Comparison of ENCODE assay signal across 9 cellular contexts in the genomic region with DNA sequence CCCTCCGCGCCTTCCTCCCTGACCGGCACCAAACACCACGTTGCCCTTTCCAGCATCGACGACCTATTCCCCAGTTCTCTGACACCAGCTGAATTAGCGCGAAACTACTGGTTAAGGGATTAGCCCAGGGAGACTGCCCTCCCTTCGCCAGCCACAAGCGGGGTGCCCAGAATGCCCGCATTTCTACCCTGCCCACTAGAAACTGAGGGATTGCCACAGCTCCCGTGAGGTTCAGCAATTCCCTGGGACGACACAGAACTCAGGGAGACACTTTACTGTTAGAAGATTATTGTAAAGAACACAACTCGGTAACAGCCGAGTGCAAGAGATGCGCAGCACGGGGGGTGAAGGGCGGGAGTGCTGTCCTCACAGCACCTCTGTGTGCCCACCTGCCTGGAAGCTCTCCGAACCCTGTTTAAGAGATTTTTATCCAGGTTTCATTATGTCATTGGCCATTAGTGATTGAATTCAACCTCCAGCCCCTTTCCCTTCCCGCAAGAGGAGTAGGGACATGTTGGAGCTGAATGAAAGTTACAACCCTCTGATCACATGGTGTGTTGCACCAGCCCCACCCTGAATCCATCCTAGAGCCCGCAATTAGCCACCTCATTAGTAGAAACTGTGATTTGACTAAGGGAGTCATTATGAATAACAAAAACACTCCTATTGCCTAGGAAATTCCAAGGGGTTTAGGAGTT. TPM values are rescaled to one million over a fixed set of nuclear protein-coding genes. Genes with fewer than 3 reads are reported as not detected.
DNase-seq lines count a peak whose midpoint lies in the region; ATAC-seq and TF ChIP-seq lines count a peak whose summit lies in the region.
"Had no signal": no experiment of that assay in that cellular context is flagged by ENCODE, and none has a peak within 500 bp of the region (broad histone marks: within the 10 kb centered on the region; RNA-seq: fewer than 3 reads in every experiment).

No MANE protein-coding gene starts in this region.

- peak overlapping the region; percentile 86 for H3K4me2 ChIP-seq in HCT116 (ENCODE audit: low read length)

- CTCF ChIA-PET in HCT116 (lab: Charles Lee) = interaction anchor here (1.1 to 3.5 kb wide), 7 partner anchors 8 to 25 kb away, joined by 3 to 31 read pairs (median 12); no protein-coding TSS in a partner anchor

- no peaks in the 10 kb centered on the region for H3K36me3 ChIP-seq in HCT116 (ENCODE audit: control insufficient read depth in 1 of 2, insufficient read depth in 2 of 2, low read length in 2 of 2)
- peaks cover 0 to 3% (median 2%) of the 10 kb centered on the region in 3 donors for H3K36me3 ChIP-seq in skeletal muscle tissue (ENCODE audit: control insufficient read depth in 3 of 3, insufficient read depth in 3 of 3, low read length in 3 of 3)

- RAD21 ChIA-PET in HCT116 (lab: Charles Lee; ENCODE audit: low non-redundant PET in 1 of 2, low total read pairs in 2 of 2, uncharacterized antibody in 2 of 2, unreplicated experiment in 2 of 2) = interaction anchor here in 1 of 2 experiments (0.9 kb wide), 1 partner anchor 19 kb away, joined by 4 read pairs; no protein-coding TSS in a partner anchor

- DNase-seq in HCT116 (ENCODE audit: low read depth, low spot score) (no peak), T-helper 17 cell (no peak), foreskin fibroblast (no peak), LoVo (ENCODE audit: low spot score) (no peak), islet precursor cell (no peak), kidney glomerular epithelial cell (lab: John Stamatoyannopoulos, UW) (no peak)

- BruUV-seq in HCT116 (replicated peaks; lab: Mats Ljungman, UMichigan) = TSS peak; percentile 77

- peak overlapping the region; percentile 34 for H2AFZ ChIP-seq in HCT116 (ENCODE audit: low read depth, low read length, poor library complexity, severe bottlenecking)

- H3K27ac Mint-ChIP-seq in T-helper 17 cell = peak overlapping the region; percentile 91

- H3K4me3 ChIP-seq in HCT116 (replicated peaks in 1 of 2; ENCODE audit: low read depth in 1 of 2, low read length in 2 of 2) (peak overlapping the region; percentile 33 to 57), foreskin fibroblast (ENCODE audit: low read depth in 1 of 2, low read length in 2 of 2) (peak overlapping the region; percentile 54 to 58), skeletal muscle tissue (ENCODE audit: low read length in 3 of 3) (peak overlapping the region; percentile 46 to 83 (median 77))

- H3K27me3 ChIP-seq in HCT116 (ENCODE audit: insufficient read depth, low read length) = no peaks in the 10 kb centered on the region
- peaks cover 0 to 5% (median 4%) of the 10 kb centered on the region in 3 donors for H3K27me3 ChIP-seq in skeletal muscle tissue (ENCODE audit: control insufficient read depth in 3 of 3, insufficient read depth in 3 of 3, low read length in 3 of 3)

- H3K9me3 ChIP-seq in HCT116 (ENCODE audit: control insufficient read depth in 1 of 2, insufficient read depth in 1 of 2, low read depth in 1 of 2, low read length in 2 of 2) = no peaks in the 10 kb centered on the region
- no peaks in the 10 kb centered on the region for H3K9me3 ChIP-seq in T-helper 17 cell (ENCODE audit: control insufficient read depth, low read length, poor library complexity, severe bottlenecking)
- H3K9me3 ChIP-seq in skeletal muscle tissue (ENCODE audit: control insufficient read depth in 3 of 3, low read length in 3 of 3) = peaks cover 0 to 2% (median 0%) of the 10 kb centered on the region in 3 donors

- H3K36me3 Mint-ChIP-seq in T-helper 17 cell (ENCODE audit: low read depth) = peaks cover 3% of the 10 kb centered on the region

- intact Hi-C loops in HCT116 (cut with micrococcal nuclease) = no loop called here

- peak overlapping the region; percentile 68 for H3K9ac ChIP-seq in HCT116 (ENCODE audit: low read length)
- peak overlapping the region; percentile 85 to 92 (median 86) for H3K9ac ChIP-seq in skeletal muscle tissue (ENCODE audit: low read depth in 1 of 3, low read length in 3 of 3)

- peak overlapping the region; percentile 92 for H3K4me3 Mint-ChIP-seq in T-helper 17 cell

- no peaks in the 10 kb centered on the region for H4K20me1 ChIP-seq in HCT116 (ENCODE audit: insufficient read depth)

- H3K27ac ChIP-seq in HCT116 (ENCODE audit: low read depth, low read length) (peak overlapping the region; percentile 83), skeletal muscle tissue (ENCODE audit: low read depth, low read length) (peak overlapping the region; percentile 82)

- H3K9me2 ChIP-seq in HCT116 (ENCODE audit: insufficient read depth) = no peaks in the 10 kb centered on the region

- POLR2A ChIA-PET in HCT116 (lab: Charles Lee) = interaction anchor here (2.0 kb wide), 2 partner anchors 14 to 19 kb away, joined by 7 to 10 read pairs; no protein-coding TSS in a partner anchor

- H3K79me2 ChIP-seq in HCT116 (ENCODE audit: insufficient read depth, low read length) = no peaks in the 10 kb centered on the region

- no peaks in the 10 kb centered on the region for H3K27me3 Mint-ChIP-seq in T-helper 17 cell

- no peak for ATAC-seq in HCT116
- no peak for ATAC-seq in T-helper 17 cell
- ATAC-seq in GM21723 (IDR thresholded peaks at IDR 0.05; ENCODE audit: unreplicated experiment) = no peak

- TF ChIP-seq POLR2A in HCT116 (IDR thresholded peaks at IDR 0.05; ENCODE audit: borderline replicate concordance, extremely low read depth, insufficient read depth, insufficient read length) = no peak

- no peak for TF ChIP-seq CTCF in HCT116 (IDR thresholded peaks at IDR 0.05 in 2 of 3, conservative IDR thresholded peaks at IDR 0.05 in 1 of 3; ENCODE audit: borderline replicate concordance in 1 of 3, insufficient read depth in 1 of 3, low read depth in 2 of 3, low read length in 2 of 3)
- no peak for TF ChIP-seq CTCF in foreskin fibroblast (IDR thresholded peaks at IDR 0.05; ENCODE audit: low read depth, low read length)

- TF ChIP-seq RAD21 in HCT116 (IDR thresholded peaks at IDR 0.05; ENCODE audit: low read depth) = no peak

- H3K4me1 Mint-ChIP-seq in T-helper 17 cell = peaks cover 13% of the 10 kb centered on the region

- H3K4me1 ChIP-seq in HCT116 (ENCODE audit: control insufficient read depth in 1 of 2, insufficient read depth in 2 of 2, low read length in 2 of 2) (peaks cover 11 to 25% of the 10 kb centered on the region in 2 experiments), skeletal muscle tissue (ENCODE audit: control insufficient read depth in 3 of 3, insufficient read depth in 3 of 3, low read length in 3 of 3) (peaks cover 0 to 9% (median 5%) of the 10 kb centered on the region in 3 donors)

TF ChIP-seq in HCT116, 20 proteins besides CTCF, POLR2A, EP300 and RAD21:
- no peak for TF ChIP-seq TCF7L2 (IDR thresholded peaks at IDR 0.05; ENCODE audit: borderline replicate concordance, extremely low read depth, insufficient read depth, insufficient read length)
- TF ChIP-seq ZFX (IDR thresholded peaks at IDR 0.05) = peak; percentile 76; the same call in 1 of the 2 replicates

RNA-seq across cellular contexts. Expression of gene RIPPLY3, which starts 15.8 kb away (rescaled TPM):
- total RNA-seq in HCT116 (2021; ENCODE audit: unreplicated experiment) = not detected
- not detected in 2 replicates for polyA plus RNA-seq in HCT116 (2012)
- not detected for total RNA-seq in T-helper 17 cell
- total RNA-seq in skeletal muscle tissue = not detected
- total RNA-seq: lung microvascular endothelial cell had no signal

RNA-seq across cellular contexts. Expression of gene HLCS, which starts 24.2 kb away (rescaled TPM):
- total RNA-seq in HCT116 (2021; ENCODE audit: unreplicated experiment) (18.5 TPM), T-helper 17 cell (10 to 100 TPM; 14.4 to 16.3 TPM), skeletal muscle tissue (18.8 TPM)
- polyA plus RNA-seq in HCT116 (2012) = 14.5 and 16.5 TPM in 2 replicates
